Comparison of ENCODE assay signal across 1 cellular context in the genomic region with DNA sequence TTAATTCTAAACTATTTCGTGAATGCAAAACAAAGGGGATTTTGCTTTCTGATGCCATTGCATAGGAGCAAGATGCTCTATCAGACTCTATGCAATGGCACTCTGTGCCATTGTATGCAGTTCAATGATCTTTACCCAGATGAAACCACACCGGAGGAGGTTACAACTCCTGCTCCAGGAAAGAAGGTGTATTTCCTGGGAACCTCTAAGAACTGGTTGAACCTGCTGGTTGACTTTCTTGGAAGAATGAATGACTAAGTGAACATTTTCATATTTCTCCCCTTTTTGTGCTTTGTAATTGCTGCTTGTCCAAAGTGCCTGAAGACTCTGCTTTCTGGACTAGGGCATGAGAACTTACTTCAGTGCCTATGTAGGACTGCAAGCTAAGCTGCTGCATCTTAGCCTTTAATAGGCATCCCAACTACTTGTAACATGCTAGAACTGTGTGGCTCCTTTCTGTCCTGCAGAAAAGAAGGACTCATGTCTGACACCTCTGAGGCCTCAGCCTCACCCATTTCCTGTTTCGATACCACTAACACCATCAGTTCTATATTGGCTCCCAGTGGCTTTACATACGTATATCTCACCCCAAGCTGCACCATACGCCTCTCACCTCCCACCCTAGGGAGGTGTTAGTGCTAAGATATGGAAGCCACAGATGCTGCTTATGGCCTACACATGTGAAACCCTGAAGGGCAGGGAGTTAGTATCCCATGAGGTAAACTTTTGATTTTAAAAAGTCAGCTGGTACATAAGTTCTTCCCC.
TF ChIP-seq lines count a peak whose summit lies in the region.

No MANE protein-coding gene starts in this region.

TF ChIP-seq in K562, 482 proteins besides CTCF, POLR2A, EP300 and RAD21 (continued from another document):
- TF ChIP-seq, protein P1, sequence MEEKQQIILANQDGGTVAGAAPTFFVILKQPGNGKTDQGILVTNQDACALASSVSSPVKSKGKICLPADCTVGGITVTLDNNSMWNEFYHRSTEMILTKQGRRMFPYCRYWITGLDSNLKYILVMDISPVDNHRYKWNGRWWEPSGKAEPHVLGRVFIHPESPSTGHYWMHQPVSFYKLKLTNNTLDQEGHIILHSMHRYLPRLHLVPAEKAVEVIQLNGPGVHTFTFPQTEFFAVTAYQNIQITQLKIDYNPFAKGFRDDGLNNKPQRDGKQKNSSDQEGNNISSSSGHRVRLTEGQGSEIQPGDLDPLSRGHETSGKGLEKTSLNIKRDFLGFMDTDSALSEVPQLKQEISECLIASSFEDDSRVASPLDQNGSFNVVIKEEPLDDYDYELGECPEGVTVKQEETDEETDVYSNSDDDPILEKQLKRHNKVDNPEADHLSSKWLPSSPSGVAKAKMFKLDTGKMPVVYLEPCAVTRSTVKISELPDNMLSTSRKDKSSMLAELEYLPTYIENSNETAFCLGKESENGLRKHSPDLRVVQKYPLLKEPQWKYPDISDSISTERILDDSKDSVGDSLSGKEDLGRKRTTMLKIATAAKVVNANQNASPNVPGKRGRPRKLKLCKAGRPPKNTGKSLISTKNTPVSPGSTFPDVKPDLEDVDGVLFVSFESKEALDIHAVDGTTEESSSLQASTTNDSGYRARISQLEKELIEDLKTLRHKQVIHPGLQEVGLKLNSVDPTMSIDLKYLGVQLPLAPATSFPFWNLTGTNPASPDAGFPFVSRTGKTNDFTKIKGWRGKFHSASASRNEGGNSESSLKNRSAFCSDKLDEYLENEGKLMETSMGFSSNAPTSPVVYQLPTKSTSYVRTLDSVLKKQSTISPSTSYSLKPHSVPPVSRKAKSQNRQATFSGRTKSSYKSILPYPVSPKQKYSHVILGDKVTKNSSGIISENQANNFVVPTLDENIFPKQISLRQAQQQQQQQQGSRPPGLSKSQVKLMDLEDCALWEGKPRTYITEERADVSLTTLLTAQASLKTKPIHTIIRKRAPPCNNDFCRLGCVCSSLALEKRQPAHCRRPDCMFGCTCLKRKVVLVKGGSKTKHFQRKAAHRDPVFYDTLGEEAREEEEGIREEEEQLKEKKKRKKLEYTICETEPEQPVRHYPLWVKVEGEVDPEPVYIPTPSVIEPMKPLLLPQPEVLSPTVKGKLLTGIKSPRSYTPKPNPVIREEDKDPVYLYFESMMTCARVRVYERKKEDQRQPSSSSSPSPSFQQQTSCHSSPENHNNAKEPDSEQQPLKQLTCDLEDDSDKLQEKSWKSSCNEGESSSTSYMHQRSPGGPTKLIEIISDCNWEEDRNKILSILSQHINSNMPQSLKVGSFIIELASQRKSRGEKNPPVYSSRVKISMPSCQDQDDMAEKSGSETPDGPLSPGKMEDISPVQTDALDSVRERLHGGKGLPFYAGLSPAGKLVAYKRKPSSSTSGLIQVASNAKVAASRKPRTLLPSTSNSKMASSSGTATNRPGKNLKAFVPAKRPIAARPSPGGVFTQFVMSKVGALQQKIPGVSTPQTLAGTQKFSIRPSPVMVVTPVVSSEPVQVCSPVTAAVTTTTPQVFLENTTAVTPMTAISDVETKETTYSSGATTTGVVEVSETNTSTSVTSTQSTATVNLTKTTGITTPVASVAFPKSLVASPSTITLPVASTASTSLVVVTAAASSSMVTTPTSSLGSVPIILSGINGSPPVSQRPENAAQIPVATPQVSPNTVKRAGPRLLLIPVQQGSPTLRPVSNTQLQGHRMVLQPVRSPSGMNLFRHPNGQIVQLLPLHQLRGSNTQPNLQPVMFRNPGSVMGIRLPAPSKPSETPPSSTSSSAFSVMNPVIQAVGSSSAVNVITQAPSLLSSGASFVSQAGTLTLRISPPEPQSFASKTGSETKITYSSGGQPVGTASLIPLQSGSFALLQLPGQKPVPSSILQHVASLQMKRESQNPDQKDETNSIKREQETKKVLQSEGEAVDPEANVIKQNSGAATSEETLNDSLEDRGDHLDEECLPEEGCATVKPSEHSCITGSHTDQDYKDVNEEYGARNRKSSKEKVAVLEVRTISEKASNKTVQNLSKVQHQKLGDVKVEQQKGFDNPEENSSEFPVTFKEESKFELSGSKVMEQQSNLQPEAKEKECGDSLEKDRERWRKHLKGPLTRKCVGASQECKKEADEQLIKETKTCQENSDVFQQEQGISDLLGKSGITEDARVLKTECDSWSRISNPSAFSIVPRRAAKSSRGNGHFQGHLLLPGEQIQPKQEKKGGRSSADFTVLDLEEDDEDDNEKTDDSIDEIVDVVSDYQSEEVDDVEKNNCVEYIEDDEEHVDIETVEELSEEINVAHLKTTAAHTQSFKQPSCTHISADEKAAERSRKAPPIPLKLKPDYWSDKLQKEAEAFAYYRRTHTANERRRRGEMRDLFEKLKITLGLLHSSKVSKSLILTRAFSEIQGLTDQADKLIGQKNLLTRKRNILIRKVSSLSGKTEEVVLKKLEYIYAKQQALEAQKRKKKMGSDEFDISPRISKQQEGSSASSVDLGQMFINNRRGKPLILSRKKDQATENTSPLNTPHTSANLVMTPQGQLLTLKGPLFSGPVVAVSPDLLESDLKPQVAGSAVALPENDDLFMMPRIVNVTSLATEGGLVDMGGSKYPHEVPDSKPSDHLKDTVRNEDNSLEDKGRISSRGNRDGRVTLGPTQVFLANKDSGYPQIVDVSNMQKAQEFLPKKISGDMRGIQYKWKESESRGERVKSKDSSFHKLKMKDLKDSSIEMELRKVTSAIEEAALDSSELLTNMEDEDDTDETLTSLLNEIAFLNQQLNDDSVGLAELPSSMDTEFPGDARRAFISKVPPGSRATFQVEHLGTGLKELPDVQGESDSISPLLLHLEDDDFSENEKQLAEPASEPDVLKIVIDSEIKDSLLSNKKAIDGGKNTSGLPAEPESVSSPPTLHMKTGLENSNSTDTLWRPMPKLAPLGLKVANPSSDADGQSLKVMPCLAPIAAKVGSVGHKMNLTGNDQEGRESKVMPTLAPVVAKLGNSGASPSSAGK (IDR thresholded peaks at IDR 0.05): peak; percentile 54
- 0 out of 4 replicates have a peak, but pooled peaks of 1 of the 2 experiments have one; percentile 20 for TF ChIP-seq RCOR1 (IDR thresholded peaks at IDR 0.05; ENCODE audit: borderline replicate concordance in 1 of 2, low read depth in 2 of 2, low read length in 2 of 2)
- no peak for TF ChIP-seq TCF7L2 (IDR thresholded peaks at IDR 0.05; ENCODE audit: low read depth, low read length)
- peak; percentile 34; the same call in 1 of the 2 replicates for TF ChIP-seq GABPA (tag; conservative IDR thresholded peaks at IDR 0.05; ENCODE audit: low read depth)
- no peak for TF ChIP-seq FOXM1 (IDR thresholded peaks at IDR 0.05; ENCODE audit: low read depth)
- TF ChIP-seq FOXM1 (CRISPR knock-in tag; IDR thresholded peaks at IDR 0.05; ENCODE audit: low read depth): no peak
- TF ChIP-seq ETV1 (tag; conservative IDR thresholded peaks at IDR 0.05; ENCODE audit: low read depth): peak; percentile 27; the same call in 1 of the 2 replicates
- no peak for TF ChIP-seq ZNF253 (CRISPR knock-in tag; conservative IDR thresholded peaks at IDR 0.05)
- TF ChIP-seq SIN3B (IDR thresholded peaks at IDR 0.05; ENCODE audit: low read depth): no peak
- no peak for TF ChIP-seq RBM15 (IDR thresholded peaks at IDR 0.05; ENCODE audit: insufficient read depth, low read length)
- TF ChIP-seq ZNF140 (CRISPR knock-in tag; IDR thresholded peaks at IDR 0.05): no peak
- no peak for TF ChIP-seq PHTF2 (CRISPR knock-in tag; IDR thresholded peaks at IDR 0.05)
- TF ChIP-seq SLC30A9 (CRISPR knock-in tag; IDR thresholded peaks at IDR 0.05): no peak
- peak; percentile 50 for TF ChIP-seq CBFA2T3 (IDR thresholded peaks at IDR 0.05)
- no peak for TF ChIP-seq RBM17 (IDR thresholded peaks at IDR 0.05; ENCODE audit: borderline replicate concordance, low read depth, low read length)
- TF ChIP-seq CREB1 (IDR thresholded peaks at IDR 0.05): no peak
- TF ChIP-seq CREB1 (CRISPR knock-in tag; IDR thresholded peaks at IDR 0.05): no peak
- TF ChIP-seq ZNF76 (CRISPR knock-in tag; IDR thresholded peaks at IDR 0.05; ENCODE audit: borderline replicate concordance): no peak
- TF ChIP-seq ZNF561 (CRISPR knock-in tag; conservative IDR thresholded peaks at IDR 0.05): no peak
- TF ChIP-seq NR2C2 (CRISPR knock-in tag; IDR thresholded peaks at IDR 0.05): no peak
- peak; percentile 26; the same call in 1 of the 2 replicates for TF ChIP-seq NR2C2 (tag; IDR thresholded peaks at IDR 0.05)
